In genomic region chr20:61702246-61702645, GRCh38 we compare ENCODE assay signal across 8 cellular contexts.
"Had no signal": no experiment of that assay in that cellular context is flagged by ENCODE, and none has a peak within 500 bp of the region (broad histone marks: within the 10 kb centered on the region; RNA-seq: fewer than 3 reads in every experiment).

No MANE protein-coding gene starts in this region.

- H3K9me3 ChIP-seq: HAP-1 had no signal

- H3K4me1 ChIP-seq: HAP-1 had no signal

- H3K27ac ChIP-seq: GM23248, HL-60 had no signal

- H2AFZ ChIP-seq: GM23248 had no signal

- H3K27ac Mint-ChIP-seq: HFFc6 had no signal

- H3K4me3 ChIP-seq: GM23248, HAP-1 had no signal

- DNase-seq: GM23248, GOT3, H7, HFFc6, IMR-90 had no signal

- ATAC-seq: HCT116 had no signal

- H3K36me3 ChIP-seq: HAP-1 had no signal

- H3K4me3 Mint-ChIP-seq: HFFc6 had no signal
